8 cellular contexts compared by ENCODE assay signal in the genomic region with DNA sequence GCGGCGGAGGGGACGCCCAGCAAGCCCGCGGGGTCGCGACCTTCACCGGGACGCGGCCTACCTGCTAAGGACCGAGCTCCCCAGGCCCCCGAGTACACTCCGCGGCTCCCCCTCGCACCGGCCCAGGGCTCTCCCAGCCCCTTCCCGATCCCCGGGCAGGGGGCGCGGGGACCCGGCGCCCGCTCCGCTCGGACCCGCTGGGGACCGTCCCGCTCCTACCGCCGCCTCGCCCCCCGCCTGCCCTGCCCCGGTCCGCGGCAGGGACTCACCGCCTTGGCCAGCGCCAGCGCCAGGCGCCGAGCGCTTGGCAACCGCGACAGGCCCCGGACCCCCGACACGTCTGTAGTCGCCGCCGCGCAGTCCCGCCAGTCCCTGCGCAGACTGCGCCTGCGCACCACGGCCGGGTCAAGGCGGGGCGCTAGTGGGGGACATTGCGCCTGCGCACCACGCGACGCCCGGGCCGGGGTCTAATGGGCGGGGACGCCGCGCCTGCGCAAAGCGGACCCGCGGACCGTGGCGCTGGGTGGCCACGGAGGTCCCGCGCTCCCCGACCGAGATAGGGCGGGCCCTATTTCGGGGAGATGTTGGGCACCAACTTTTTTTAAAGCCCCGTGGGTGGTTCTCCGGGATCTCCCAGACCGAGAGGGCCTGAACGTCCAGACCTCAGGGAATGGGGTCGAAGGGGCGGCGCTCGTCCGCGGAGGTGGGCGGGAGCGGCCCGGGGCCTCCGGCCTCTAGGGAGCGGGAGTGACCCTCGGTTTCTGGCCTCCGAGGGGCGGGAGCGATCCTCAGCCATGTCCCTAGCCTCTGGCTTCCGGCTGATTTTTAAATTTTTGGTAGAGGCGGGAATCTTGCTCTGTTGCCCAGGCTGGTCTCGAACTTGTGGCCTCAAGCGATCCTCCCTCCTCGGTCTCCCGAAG.
A peak's percentile ranks its signal among the peaks of the same experiment; 100 is the strongest.
DNase-seq lines count a peak whose midpoint lies in the region; ATAC-seq and TF ChIP-seq lines count a peak whose summit lies in the region.
"Not testable (repeated sequence)": the region's sequence is repeated elsewhere in the genome, so short reads cannot be mapped to it uniquely, and the experiment has no call there.

No MANE protein-coding gene starts in this region.

- ATAC-seq in GM19467 (IDR thresholded peaks at IDR 0.05; ENCODE audit: unreplicated experiment) (peak; percentile 92), HG03354 (IDR thresholded peaks at IDR 0.05; ENCODE audit: poor library complexity, severe bottlenecking, unreplicated experiment) (peak; percentile 93), natural killer cell (peak; percentile 92 to 96 (median 94))

- peak; percentile 81 to 93 (median 87) for DNase-seq in CD4-positive, alpha-beta memory T cell
- DNase-seq in T follicular helper cell (ENCODE audit: low read depth) (peak; percentile 85), glomerular visceral epithelial cell (ENCODE audit: extremely low spot score) (peak; percentile 86), natural killer cell (peak; percentile 92)
- peak; percentile 76 for DNase-seq in activated naive CD8-positive, alpha-beta T cell treated with anti-CD3 and anti-CD28 coated beads, Interleukin-2, amount 50 U/mL, for 16 hours (ENCODE audit: low read depth, low spot score)
- peak; percentile 85 to 95 for DNase-seq in stimulated activated CD8-positive, alpha-beta memory T cell treated with anti-CD3 and anti-CD28 coated beads, Interleukin-2, amount 100 ng/mL, for 1 hour (ENCODE audit: low read depth in 2 of 2)

- not testable (repeated sequence) for H3K36me3 Mint-ChIP-seq in CD4-positive, alpha-beta memory T cell; natural killer cell

- H3K4me3 Mint-ChIP-seq in CD4-positive, alpha-beta memory T cell = peak overlapping the region; percentile 85 to 91 (median 86)
- peak overlapping the region; percentile 90 for H3K4me3 Mint-ChIP-seq in natural killer cell

- H3K27me3 Mint-ChIP-seq in CD4-positive, alpha-beta memory T cell; natural killer cell (ENCODE audit: low read depth in 2 of 2): not testable (repeated sequence)

- CTCF ChIA-PET in CD4-positive, alpha-beta memory T cell (lab: Charles Lee; ENCODE audit: partially characterized antibody) = not testable (repeated sequence)

- not testable (repeated sequence) for H3K27me3 ChIP-seq in CD4-positive, alpha-beta memory T cell (ENCODE audit: insufficient read depth, low read length)

- TF ChIP-seq CTCF in natural killer cell (IDR thresholded peaks at IDR 0.05) = not testable (repeated sequence)

- not testable (repeated sequence) for H3K9me3 ChIP-seq in CD4-positive, alpha-beta memory T cell (ENCODE audit: control insufficient read depth in 1 of 2, low read length in 2 of 2)

- POLR2A ChIA-PET in CD4-positive, alpha-beta memory T cell (lab: Charles Lee; ENCODE audit: partially characterized antibody) = not testable (repeated sequence)

- not testable (repeated sequence) for H3K36me3 ChIP-seq in CD4-positive, alpha-beta memory T cell (ENCODE audit: insufficient read depth, low read length)

- peak overlapping the region; percentile 69 for H3K27ac ChIP-seq in CD4-positive, alpha-beta memory T cell (ENCODE audit: low read depth, low read length)

- H3K4me3 ChIP-seq in CD4-positive, alpha-beta memory T cell (ENCODE audit: low read length in 2 of 2) = peak overlapping the region; percentile 68 to 69

- H3K27ac Mint-ChIP-seq in CD4-positive, alpha-beta memory T cell = peak overlapping the region in 5 of 7 donors; percentile 86 to 92 (median 88)
- peak overlapping the region; percentile 75 to 77 for H3K27ac Mint-ChIP-seq in natural killer cell

- H3K9me3 Mint-ChIP-seq in CD4-positive, alpha-beta memory T cell; natural killer cell: not testable (repeated sequence)

- H3K4me1 Mint-ChIP-seq in CD4-positive, alpha-beta memory T cell; natural killer cell: not testable (repeated sequence)

- not testable (repeated sequence) for H3K4me1 ChIP-seq in CD4-positive, alpha-beta memory T cell (ENCODE audit: insufficient read depth, low read length)

- intact Hi-C loops in CD4-positive, alpha-beta memory T cell (cut with micrococcal nuclease); natural killer cell (cut with micrococcal nuclease): not testable (repeated sequence)

Comparison
In these comparisons a context has a peak if more than half of its experiments do, and no peak if none do; other contexts are left out.
1. Peak in every context shown above with its lines: DNase-seq, ATAC-seq, H3K4me3 ChIP-seq and H3K27ac ChIP-seq.